ENCODE assay signal across 32 cellular contexts in genomic region chr2:117851969-117852368, GRCh38.
"Had no signal": no experiment of that assay in that cellular context is flagged by ENCODE, and none has a peak within 500 bp of the region (broad histone marks: within the 10 kb centered on the region; RNA-seq: fewer than 3 reads in every experiment).

No MANE protein-coding gene starts in this region.

- H3K4me3 Mint-ChIP-seq: activated B cell treated with CpG ODN at 0.5 μM for 24 hours; activated CD4-positive, alpha-beta memory T cell treated with anti-CD3 and anti-CD28 coated beads for 36 hours; activated CD8-positive, alpha-beta memory T cell treated with anti-CD3 and anti-CD28 coated beads, Interleukin-2, amount 10 ng/mL, durations not matched to agents 7 days and 5 days; activated naive CD4-positive, alpha-beta T cell treated with anti-CD3 and anti-CD28 coated beads, Interleukin-2, amount 10 ng/mL, durations not matched to agents 7 days and 5 days; activated naive CD8-positive, alpha-beta T cell; activated naive CD8-positive, alpha-beta T cell treated with anti-CD3 and anti-CD28 coated beads, Interleukin-2, amount 50 U/mL, for 24 hours; brain; T-cell; T-helper 17 cell had no signal

- H3K4me3 ChIP-seq: PC-9 had no signal

- H3K4me1 Mint-ChIP-seq: activated B cell treated with CpG ODN at 0.5 μM for 24 hours; activated CD8-positive, alpha-beta memory T cell treated with anti-CD3 and anti-CD28 coated beads, Interleukin-2, amount 10 ng/mL, durations not matched to agents 7 days and 5 days; activated naive CD4-positive, alpha-beta T cell treated with anti-CD3 and anti-CD28 coated beads, Interleukin-2, amount 10 ng/mL, durations not matched to agents 7 days and 5 days; activated naive CD8-positive, alpha-beta T cell treated with anti-CD3 and anti-CD28 coated beads, Interleukin-2, amount 50 U/mL, for 24 hours; brain; T-cell; T-helper 17 cell had no signal

- H3K4me2 ChIP-seq: PC-9 had no signal

- ATAC-seq: activated CD8-positive, alpha-beta memory T cell treated with anti-CD3 and anti-CD28 coated beads, Interleukin-2, amount 10 ng/mL, durations not matched to agents 7 days and 5 days; activated naive CD8-positive, alpha-beta T cell treated with anti-CD3 and anti-CD28 coated beads, Interleukin-2, amount 50 U/mL, for 24 hours; Right ventricle myocardium inferior; SK-N-SH treated with all-trans-retinoic acid at 6 μM for 48 hours; T-cell; T-helper 17 cell had no signal

- H3K9me3 Mint-ChIP-seq: activated CD4-positive, alpha-beta memory T cell treated with anti-CD3 and anti-CD28 coated beads for 36 hours; activated naive CD4-positive, alpha-beta T cell treated with anti-CD3 and anti-CD28 coated beads, Interleukin-2, amount 10 ng/mL, durations not matched to agents 7 days and 5 days; activated naive CD8-positive, alpha-beta T cell treated with anti-CD3 and anti-CD28 coated beads, Interleukin-2, amount 50 U/mL, for 24 hours; T-cell had no signal

- H3K36me3 Mint-ChIP-seq: activated CD8-positive, alpha-beta memory T cell treated with anti-CD3 and anti-CD28 coated beads, Interleukin-2, amount 10 ng/mL, durations not matched to agents 7 days and 5 days; activated naive CD4-positive, alpha-beta T cell treated with anti-CD3 and anti-CD28 coated beads, Interleukin-2, amount 10 ng/mL, durations not matched to agents 7 days and 5 days; activated naive CD8-positive, alpha-beta T cell; brain; T-cell had no signal

- DNase-seq: activated B cell treated with CpG ODN at 0.5 μM for 24 hours; activated CD4-positive, alpha-beta memory T cell treated with anti-CD3 and anti-CD28 coated beads for 36 hours; activated CD4-positive, alpha-beta T cell treated with anti-CD3 and anti-CD28 coated beads for 4 hours; activated CD4-positive, alpha-beta T cell treated with anti-CD3 and anti-CD28 coated beads, Interleukin-2, amount 50 U/mL, for 1 hour; activated CD4-positive, CD25-positive, alpha-beta regulatory T cell treated with anti-CD3 and anti-CD28 coated beads, Interleukin-2, amount 50 U/mL, for 72 hours; activated CD8-positive, alpha-beta memory T cell treated with anti-CD3 and anti-CD28 coated beads for 24 hours; activated CD8-positive, alpha-beta memory T cell treated with anti-CD3 and anti-CD28 coated beads, Interleukin-2, amount 10 ng/mL, durations not matched to agents 7 days and 5 days; activated CD8-positive, alpha-beta memory T cell treated with anti-CD3 and anti-CD28 coated beads, Interleukin-2, amount 50 U/mL, for 48 hours; activated effector memory CD4-positive, alpha-beta T cell treated with Interleukin-2 at 50 U/mL for 16 hours; activated naive CD4-positive, alpha-beta T cell treated with anti-CD3 and anti-CD28 coated beads, Interleukin-2, amount 10 ng/mL, durations not matched to agents 7 days and 5 days; activated naive CD8-positive, alpha-beta T cell treated with anti-CD3 and anti-CD28 coated beads, Interleukin-2, amount 50 U/mL, for 24 hours; activated T-cell treated with anti-CD3 and anti-CD28 coated beads, Interleukin-2, amount 50 U/mL, for 48 hours; anterior cingulate cortex; caudate nucleus; cerebellar nuclear complex; NCI-H1092 treated with DMSO at 0.1 percent for 48 hours; NCI-H1417; NCI-H187 treated with DMSO at 0.1 percent for 48 hours; NCI-H2081; NCI-H345; NCI-H524 treated with DMSO at 0.1 percent for 48 hours; SIG-M5; T-cell; T-helper 17 cell; T-helper 9 cell had no signal

- H3K27ac ChIP-seq: PC-9, RWPE1, VCaP had no signal

- H2AFZ ChIP-seq: PC-9 had no signal

- H3K27ac Mint-ChIP-seq: activated B cell treated with CpG ODN at 0.5 μM for 24 hours; activated CD4-positive, alpha-beta memory T cell treated with anti-CD3 and anti-CD28 coated beads for 36 hours; activated CD8-positive, alpha-beta memory T cell treated with anti-CD3 and anti-CD28 coated beads, Interleukin-2, amount 10 ng/mL, durations not matched to agents 7 days and 5 days; activated naive CD4-positive, alpha-beta T cell treated with anti-CD3 and anti-CD28 coated beads, Interleukin-2, amount 10 ng/mL, durations not matched to agents 7 days and 5 days; activated naive CD8-positive, alpha-beta T cell; activated naive CD8-positive, alpha-beta T cell treated with anti-CD3 and anti-CD28 coated beads, Interleukin-2, amount 50 U/mL, for 24 hours; brain; T-cell; T-helper 17 cell had no signal
